19 cellular contexts compared by ENCODE assay signal in the genomic region with DNA sequence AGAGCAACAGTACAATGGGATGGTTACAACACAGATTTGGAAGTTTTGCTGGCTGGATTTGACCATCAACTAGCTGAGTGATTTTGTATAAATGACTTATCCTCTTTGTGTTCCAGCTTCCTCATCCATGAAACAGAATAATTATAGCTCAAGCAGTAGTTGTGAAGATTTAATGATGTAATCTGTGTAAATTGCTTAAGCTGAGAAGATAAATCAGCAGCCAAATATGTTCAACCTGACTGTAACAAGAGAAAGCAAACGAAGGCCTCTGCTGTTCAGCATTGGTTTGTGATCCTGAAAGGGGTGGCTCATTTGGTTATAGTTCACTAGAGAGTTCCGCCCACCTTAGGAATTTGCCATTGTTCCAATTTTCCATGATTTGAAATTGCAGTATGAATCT.
DNase-seq lines count a peak whose midpoint lies in the region; TF ChIP-seq lines count a peak whose summit lies in the region.
"Had no signal": no experiment of that assay in that cellular context is flagged by ENCODE, and none has a peak within 500 bp of the region (broad histone marks: within the 10 kb centered on the region; RNA-seq: fewer than 3 reads in every experiment).

No MANE protein-coding gene starts in this region.

- no peak overlapping the region for H3K23ac ChIP-seq in mesenchymal stem cell (ENCODE audit: low read length in 2 of 2)

- H2BK120ac ChIP-seq in mesenchymal stem cell (ENCODE audit: low read depth, low read length), result no peak overlapping the region

- H3K9me3 ChIP-seq in GM23248 (ENCODE audit: low read depth), result no peaks in the 10 kb centered on the region
- no peaks in the 10 kb centered on the region for H3K9me3 ChIP-seq in mesenchymal stem cell (ENCODE audit: control insufficient read depth, low read length)

- no peak overlapping the region for H3K4me3 Mint-ChIP-seq in progenitor cell of endocrine pancreas (ENCODE audit: low read depth)
- H3K4me3 Mint-ChIP-seq: activated CD4-positive, alpha-beta T cell treated with anti-CD3 and anti-CD28 coated beads for 36 hours; activated naive CD8-positive, alpha-beta T cell treated with anti-CD3 and anti-CD28 coated beads, Interleukin-2, amount 10 ng/mL, durations not matched to agents 7 days and 5 days had no signal

- no peak overlapping the region for H2BK15ac ChIP-seq in mesenchymal stem cell (ENCODE audit: low read depth, poor library complexity, severe bottlenecking)

- no peaks in the 10 kb centered on the region for H3K79me1 ChIP-seq in mesenchymal stem cell (replicated peaks; ENCODE audit: low read length, poor library complexity, severe bottlenecking)

- H2AK5ac ChIP-seq in mesenchymal stem cell (ENCODE audit: low read length, severe bottlenecking), result no peak overlapping the region

- peak overlapping the region; percentile 31; the same call in 1 of the 2 replicates for H3K27ac ChIP-seq in GM23248
- peak overlapping the region; percentile 55 for H3K27ac ChIP-seq in epithelial cell of prostate
- no peak overlapping the region for H3K27ac ChIP-seq in mesenchymal stem cell (ENCODE audit: low read length, poor library complexity, severe bottlenecking)

- no peak overlapping the region for H4K91ac ChIP-seq in mesenchymal stem cell (ENCODE audit: low read length)

- no peak overlapping the region for H2BK5ac ChIP-seq in mesenchymal stem cell (ENCODE audit: low read depth, low read length, poor library complexity, severe bottlenecking)

- H3K18ac ChIP-seq in mesenchymal stem cell (ENCODE audit: low read depth in 1 of 2, low read length in 2 of 2), result no peak overlapping the region

- H3K36me3 ChIP-seq in GM23248 (ENCODE audit: low read depth) (no peaks in the 10 kb centered on the region), mesenchymal stem cell (ENCODE audit: control insufficient read depth in 1 of 2, insufficient read depth in 2 of 2, low read depth in 1 of 2, low read length in 2 of 2) (no peaks in the 10 kb centered on the region)

- TF ChIP-seq CTCF in progenitor cell of endocrine pancreas (IDR thresholded peaks at IDR 0.05; ENCODE audit: unreplicated experiment), result no peak

- no peaks in the 10 kb centered on the region for H3K79me2 ChIP-seq in GM23248 (ENCODE audit: insufficient read depth)

- DNase-seq in GM23248 (peak; percentile 61), NCI-H146 treated with DMSO at 0.1 percent for 48 hours (lab: John Stamatoyannopoulos, UW; ENCODE audit: unreplicated experiment) (peak; percentile 44), epithelial cell of prostate (ENCODE audit: low read depth, low spot score) (no peak), mesenchymal stem cell (no peak), DMS79 treated with DMSO at 0.1 percent for 48 hours (lab: John Stamatoyannopoulos, UW) (no peak), GM19240 (ENCODE audit: insufficient read length, low spot score) (no peak), progenitor cell of endocrine pancreas (ENCODE audit: low spot score, unreplicated experiment) (no peak)
- DNase-seq: activated CD4-positive, alpha-beta T cell treated with anti-CD3 and anti-CD28 coated beads for 36 hours; activated naive CD8-positive, alpha-beta T cell treated with anti-CD3 and anti-CD28 coated beads, Interleukin-2, amount 10 ng/mL, durations not matched to agents 7 days and 5 days; activated T-cell treated with anti-CD3 and anti-CD28 coated beads for 4 hours; central memory CD4-positive, alpha-beta T cell; hippocampal formation; left ventricle myocardium superior; NK-92 treated with Interleukin-12 subunit alpha and Interleukin-12 subunit beta, amount 100 ng/mL, for 24 hours; SHP77 treated with DMSO at 0.1 percent for 48 hours; stimulated activated CD4-positive, alpha-beta T cell treated with anti-CD3 and anti-CD28 coated beads, Interleukin-15, amount 100 ng/mL, for 24 hours; T-helper 9 cell had no signal

- H3K9ac ChIP-seq in GM23248 (no peak overlapping the region), mesenchymal stem cell (ENCODE audit: low read length) (peak overlapping the region; percentile 40)

- no peak overlapping the region for H3K4ac ChIP-seq in mesenchymal stem cell (ENCODE audit: low read depth in 1 of 2, low read length in 2 of 2)

- no peaks in the 10 kb centered on the region for H4K20me1 ChIP-seq in GM23248 (ENCODE audit: insufficient read depth)

- peaks cover 1% of the 10 kb centered on the region for H3K4me1 Mint-ChIP-seq in progenitor cell of endocrine pancreas (ENCODE audit: low read depth)
- H3K4me1 Mint-ChIP-seq: activated CD4-positive, alpha-beta T cell treated with anti-CD3 and anti-CD28 coated beads for 36 hours; activated naive CD8-positive, alpha-beta T cell treated with anti-CD3 and anti-CD28 coated beads, Interleukin-2, amount 10 ng/mL, durations not matched to agents 7 days and 5 days had no signal

- H3K4me3 ChIP-seq in GM23248 (no peak overlapping the region), mesenchymal stem cell (ENCODE audit: insufficient read depth in 1 of 2, low read depth in 1 of 2, low read length in 2 of 2) (no peak overlapping the region)
- H3K4me3 ChIP-seq: GM12878, K562 had no signal

- H3K27me3 ChIP-seq in GM23248 (replicated peaks; ENCODE audit: insufficient read depth) (no peaks in the 10 kb centered on the region; the same call in 1 of the 2 replicates), mesenchymal stem cell (ENCODE audit: control insufficient read depth in 1 of 2, insufficient read depth in 1 of 2, low read length in 2 of 2) (no peaks in the 10 kb centered on the region)

- no peaks in the 10 kb centered on the region for H3K9me2 ChIP-seq in GM23248 (ENCODE audit: insufficient read depth)

- H3K36me3 Mint-ChIP-seq in progenitor cell of endocrine pancreas (ENCODE audit: insufficient read depth), result no peaks in the 10 kb centered on the region
- H3K36me3 Mint-ChIP-seq: activated naive CD8-positive, alpha-beta T cell treated with anti-CD3 and anti-CD28 coated beads, Interleukin-2, amount 10 ng/mL, durations not matched to agents 7 days and 5 days had no signal

- in situ Hi-C loops in GM23248 (cut with MboI), result no loop called here

- peak overlapping the region; percentile 17 for H3K4me2 ChIP-seq in GM23248 (ENCODE audit: unreplicated experiment)
- H3K4me2 ChIP-seq in mesenchymal stem cell (ENCODE audit: low read length, poor library complexity, severe bottlenecking), result no peak overlapping the region

- H4K8ac ChIP-seq in mesenchymal stem cell (ENCODE audit: low read length), result no peak overlapping the region

- H3K27me3 Mint-ChIP-seq in progenitor cell of endocrine pancreas, result no peaks in the 10 kb centered on the region

- no peak overlapping the region for H2BK12ac ChIP-seq in mesenchymal stem cell (ENCODE audit: low read length in 2 of 2)

- no peaks in the 10 kb centered on the region for H3K9me3 Mint-ChIP-seq in progenitor cell of endocrine pancreas (ENCODE audit: low read depth)
- H3K9me3 Mint-ChIP-seq: activated naive CD8-positive, alpha-beta T cell treated with anti-CD3 and anti-CD28 coated beads, Interleukin-2, amount 10 ng/mL, durations not matched to agents 7 days and 5 days had no signal

- no peak overlapping the region for H3K14ac ChIP-seq in mesenchymal stem cell (ENCODE audit: low read length in 2 of 2)

- no peak overlapping the region for H3K27ac Mint-ChIP-seq in progenitor cell of endocrine pancreas
- H3K27ac Mint-ChIP-seq: activated CD4-positive, alpha-beta T cell treated with anti-CD3 and anti-CD28 coated beads for 36 hours; activated naive CD8-positive, alpha-beta T cell treated with anti-CD3 and anti-CD28 coated beads, Interleukin-2, amount 10 ng/mL, durations not matched to agents 7 days and 5 days had no signal

- WGBS in GM23248 (ENCODE audit: low coverage in 1 of 2, low lambda C conversion rate in 2 of 2, missing lambda C conversion rate in 2 of 2), 2 experiments, result 32 to 33% methylated on average over 2 of the region's 2 CpGs
- WGBS in mesenchymal stem cell, result 86% methylated on average over 2 of the region's 2 CpGs

- H3K4me1 ChIP-seq in GM23248 (ENCODE audit: insufficient read depth), result peaks cover 16% of the 10 kb centered on the region
- H3K4me1 ChIP-seq in mesenchymal stem cell (ENCODE audit: control insufficient read depth, insufficient read depth, low read depth, low read length), result no peaks in the 10 kb centered on the region

- peaks cover 14% of the 10 kb centered on the region; the same call in 1 of the 2 replicates for H3F3A ChIP-seq in GM23248 (ENCODE audit: insufficient read depth)

- H2AFZ ChIP-seq in GM23248 (peak overlapping the region; percentile 45; the same call in 1 of the 2 replicates), mesenchymal stem cell (ENCODE audit: low read depth, low read length) (no peak overlapping the region)

Comparison
In these comparisons a context has a peak if more than half of its experiments do, and no peak if none do; other contexts are left out.
1. DNase-seq: peak in GM23248 (single experiment) and NCI-H146 treated with DMSO at 0.1 percent for 48 hours (single experiment); none in epithelial cell of prostate (single experiment), mesenchymal stem cell (single experiment), DMS79 treated with DMSO at 0.1 percent for 48 hours (single experiment), GM19240 (single experiment) and progenitor cell of endocrine pancreas (single experiment).